In the genomic region with DNA sequence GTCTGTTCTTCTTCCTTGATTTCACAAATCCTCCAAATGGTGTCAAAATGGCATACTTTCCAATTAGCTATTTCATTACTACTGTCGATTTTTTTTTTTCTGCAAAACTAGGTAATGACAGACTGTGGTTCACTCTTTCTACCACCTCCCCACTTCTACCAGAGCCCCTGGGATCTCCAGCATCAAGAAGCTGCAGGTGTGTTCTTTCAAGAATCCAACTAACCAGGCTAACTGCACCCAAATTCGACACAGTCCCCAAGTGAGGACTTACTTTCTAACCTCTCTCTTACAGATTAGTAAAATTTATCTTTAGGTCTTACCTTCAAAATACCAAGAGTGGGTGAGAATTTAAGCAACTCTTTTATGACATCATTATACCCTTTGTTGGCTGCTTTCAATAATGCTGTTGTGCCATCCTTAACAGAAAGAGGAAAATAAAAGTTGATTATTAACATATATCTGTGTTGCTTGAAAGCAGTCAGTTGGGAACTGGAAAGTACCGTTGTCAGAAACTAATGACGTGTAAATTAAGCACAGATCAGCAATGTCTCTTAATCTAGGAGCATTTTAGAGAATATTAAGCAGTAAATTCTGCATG, we compare ENCODE assay signal across 14 cellular contexts. TPM values are rescaled to one million over a fixed set of nuclear protein-coding genes. Genes with fewer than 3 reads are reported as not detected.
DNase-seq lines count a peak whose midpoint lies in the region; ATAC-seq, FAIRE-seq and TF ChIP-seq lines count a peak whose summit lies in the region.
"Had no signal": no experiment of that assay in that cellular context is flagged by ENCODE, and none has a peak within 500 bp of the region (broad histone marks: within the 10 kb centered on the region; RNA-seq: fewer than 3 reads in every experiment).

No MANE protein-coding gene starts in this region.

- peak; percentile 87 for FAIRE-seq in GM18507 (lab: Jason Lieb, UNC)

- no peak overlapping the region for H3K27ac ChIP-seq in left ventricle myocardium inferior (replicated peaks)

- H3K36me3 ChIP-seq in left ventricle myocardium inferior: no peaks in the 10 kb centered on the region

- H3K4me3 ChIP-seq in left ventricle myocardium inferior: no peak overlapping the region

- TF ChIP-seq CTCF in left ventricle myocardium inferior (IDR thresholded peaks at IDR 0.05; ENCODE audit: borderline replicate concordance): no peak

- intact Hi-C loops in left colon (cut with DNase I, micrococcal nuclease) (no loop called here), left ventricle myocardium inferior (cut with micrococcal nuclease) (no loop called here)

- H3K27me3 ChIP-seq in left ventricle myocardium inferior (ENCODE audit: low read depth): peaks cover 8% of the 10 kb centered on the region

- ATAC-seq in GM21381 (IDR thresholded peaks at IDR 0.05; ENCODE audit: unreplicated experiment) (peak; percentile 56), HG03175 (IDR thresholded peaks at IDR 0.05; ENCODE audit: unreplicated experiment) (peak; percentile 58), left colon (peak; percentile 35)
- ATAC-seq: effector memory CD8-positive, alpha-beta T cell; stimulated activated naive CD8-positive, alpha-beta T cell treated with anti-CD3 and anti-CD28 coated beads, Interleukin-15, amount 100 ng/mL, for 72 hours had no signal

- peaks cover 12% of the 10 kb centered on the region for H3K4me1 ChIP-seq in left ventricle myocardium inferior

- no peaks in the 10 kb centered on the region for H3K9me3 ChIP-seq in left ventricle myocardium inferior (replicated peaks)

- no peak for DNase-seq in GM18507 (ENCODE audit: extremely low spot score, insufficient read length, low read depth)
- DNase-seq in left colon: no peak
- no peak for DNase-seq in GF-D8 (lab: John Stamatoyannopoulos, UW)
- no peak for DNase-seq in cerebellar cortex (ENCODE audit: low spot score)
- no peak for DNase-seq in left ventricle myocardium inferior
- no peak for DNase-seq in NK-92 (lab: John Stamatoyannopoulos, UW; ENCODE audit: unreplicated experiment)
- DNase-seq: activated CD4-positive, alpha-beta memory T cell treated with anti-CD3 and anti-CD28 coated beads for 36 hours; effector memory CD8-positive, alpha-beta T cell; Kasumi-1; naive B cell; NCI-H524 treated with DMSO at 0.1 percent for 48 hours; stimulated activated naive CD8-positive, alpha-beta T cell treated with anti-CD3 and anti-CD28 coated beads, Interleukin-15, amount 100 ng/mL, for 72 hours had no signal

RNA-seq across cellular contexts. Expression of a gene that starts 31.2 kb away (rescaled TPM):
- total RNA-seq in left colon (10 to 100 TPM; 36.5 to 43.2 TPM), left ventricle myocardium inferior (10.3 TPM)

RNA-seq across cellular contexts. Expression of a gene that starts 45.2 kb away (rescaled TPM):
- total RNA-seq in left colon (1 to 10 TPM; 1.2 to 2.5 TPM), left ventricle myocardium inferior (9.2 TPM)
- total RNA-seq: activated CD4-positive, alpha-beta memory T cell treated with anti-CD3 and anti-CD28 coated beads for 36 hours had no signal
